ENCODE assay signal across 25 cellular contexts in the genomic region with DNA sequence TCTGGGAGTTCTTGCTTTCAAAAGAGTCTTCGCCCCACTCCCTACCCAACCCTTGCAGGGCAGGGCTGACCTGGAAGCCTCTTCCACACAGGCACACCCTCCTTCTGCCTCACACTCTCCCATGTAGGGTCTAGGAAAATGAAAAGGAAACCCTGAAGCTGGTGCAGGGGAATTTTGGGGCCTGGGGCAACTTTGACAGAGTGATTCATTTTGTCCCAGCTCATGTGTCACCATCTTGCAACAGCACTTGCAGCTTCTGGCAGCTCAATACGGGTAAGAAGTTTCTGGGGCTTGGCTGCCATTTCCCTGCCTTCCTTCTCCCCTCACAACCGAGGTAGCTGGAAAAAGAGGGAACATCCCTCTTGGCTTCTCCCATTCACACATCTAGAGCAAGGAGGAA. TPM values are rescaled to one million over a fixed set of nuclear protein-coding genes. Genes with fewer than 3 reads are reported as not detected.
"Had no signal": no experiment of that assay in that cellular context is flagged by ENCODE, and none has a peak within 500 bp of the region (broad histone marks: within the 10 kb centered on the region; RNA-seq: fewer than 3 reads in every experiment).

No MANE protein-coding gene starts in this region.

- H3K9me3 ChIP-seq: esophagus squamous epithelium, gastroesophageal sphincter, stomach, tibial artery had no signal

- ATAC-seq: gastroesophageal sphincter; left ventricle myocardium superior; stimulated activated naive B cell treated with anti-CD40 and anti-IgM and Interleukin-4, amounts not matched to agents 10 μg/mL and 1 μg/mL and 100 μg/mL, for 72 hours had no signal

- H3K4me2 ChIP-seq: hepatocyte, smooth muscle cell had no signal

- H3K36me3 ChIP-seq: brain microvascular endothelial cell, esophagus squamous epithelium, gastroesophageal sphincter, stomach, tibial artery had no signal

- H3K27me3 ChIP-seq: brain microvascular endothelial cell, esophagus squamous epithelium, gastroesophageal sphincter, hepatocyte, stomach, tibial artery had no signal

- DNase-seq: activated B cell treated with CpG ODN at 0.5 μM for 24 hours; activated CD4-positive, alpha-beta T cell treated with anti-CD3 and anti-CD28 coated beads, Interleukin-2, amount 50 U/mL, for 4 hours; activated naive CD4-positive, alpha-beta T cell; activated naive CD8-positive, alpha-beta T cell treated with anti-CD3 and anti-CD28 coated beads for 36 hours; activated T-cell treated with anti-CD3 and anti-CD28 coated beads for 4 hours; activated T-cell treated with anti-CD3 and anti-CD28 coated beads, Interleukin-2, amount 50 U/mL, for 72 hours; brain microvascular endothelial cell; central memory CD4-positive, alpha-beta T cell; esophagus squamous epithelium; islet precursor cell; left cardiac atrium; left ventricle myocardium superior; stimulated activated CD4-positive, alpha-beta T cell treated with anti-CD3 and anti-CD28 coated beads, Interleukin-15, amount 100 ng/mL, for 24 hours; stimulated activated CD4-positive, alpha-beta T cell treated with anti-CD3 and anti-CD28 coated beads, Interleukin-2, amount 100 ng/mL, for 24 hours; stimulated activated naive B cell treated with anti-CD40 and anti-IgM and Interleukin-4, amounts not matched to agents 10 μg/mL and 1 μg/mL and 100 μg/mL, for 72 hours; stomach; T-helper 1 cell had no signal

- H3K4me1 Mint-ChIP-seq: activated B cell treated with CpG ODN at 0.5 μM for 24 hours; activated naive CD8-positive, alpha-beta T cell treated with anti-CD3 and anti-CD28 coated beads for 36 hours; stimulated activated naive B cell treated with anti-CD40 and anti-IgM and Interleukin-4, amounts not matched to agents 10 μg/mL and 1 μg/mL and 100 μg/mL, for 72 hours had no signal

- H3K36me3 Mint-ChIP-seq: activated naive CD8-positive, alpha-beta T cell treated with anti-CD3 and anti-CD28 coated beads for 36 hours; stimulated activated naive B cell treated with anti-CD40 and anti-IgM and Interleukin-4, amounts not matched to agents 10 μg/mL and 1 μg/mL and 100 μg/mL, for 72 hours had no signal

- H3K79me2 ChIP-seq: hepatocyte had no signal

- H3K27ac ChIP-seq: brain microvascular endothelial cell, gastroesophageal sphincter, hepatocyte, stomach, tibial artery had no signal

- H3K4me3 ChIP-seq: esophagus squamous epithelium, gastroesophageal sphincter, hepatocyte, smooth muscle cell, stomach, tibial artery had no signal

- H3K4me3 Mint-ChIP-seq: activated B cell treated with CpG ODN at 0.5 μM for 24 hours; activated naive CD8-positive, alpha-beta T cell treated with anti-CD3 and anti-CD28 coated beads for 36 hours; activated T-cell treated with anti-CD3 and anti-CD28 coated beads, Interleukin-2, amount 50 U/mL, for 72 hours; nephron; stimulated activated naive B cell treated with anti-CD40 and anti-IgM and Interleukin-4, amounts not matched to agents 10 μg/mL and 1 μg/mL and 100 μg/mL, for 72 hours; T-helper 2 cell treated with Interferon-gamma antibody and Interleukin-4, amounts not matched to agents 5 μg/mL and 100 μg/mL, for 36 hours had no signal

- H3K27ac Mint-ChIP-seq: activated B cell treated with CpG ODN at 0.5 μM for 24 hours; activated naive CD8-positive, alpha-beta T cell treated with anti-CD3 and anti-CD28 coated beads for 36 hours; activated T-cell treated with anti-CD3 and anti-CD28 coated beads, Interleukin-2, amount 50 U/mL, for 72 hours; nephron; progenitor cell of endocrine pancreas; stimulated activated naive B cell treated with anti-CD40 and anti-IgM and Interleukin-4, amounts not matched to agents 10 μg/mL and 1 μg/mL and 100 μg/mL, for 72 hours; T-helper 2 cell treated with Interferon-gamma antibody and Interleukin-4, amounts not matched to agents 5 μg/mL and 100 μg/mL, for 36 hours had no signal

- H2AFZ ChIP-seq: hepatocyte had no signal

- H3K9me3 Mint-ChIP-seq: activated B cell treated with CpG ODN at 0.5 μM for 24 hours; activated naive CD8-positive, alpha-beta T cell treated with anti-CD3 and anti-CD28 coated beads for 36 hours; activated T-cell treated with anti-CD3 and anti-CD28 coated beads, Interleukin-2, amount 50 U/mL, for 72 hours; nephron; stimulated activated naive B cell treated with anti-CD40 and anti-IgM and Interleukin-4, amounts not matched to agents 10 μg/mL and 1 μg/mL and 100 μg/mL, for 72 hours; T-helper 2 cell treated with Interferon-gamma antibody and Interleukin-4, amounts not matched to agents 5 μg/mL and 100 μg/mL, for 36 hours had no signal

RNA-seq across cellular contexts. Expression of a gene that starts 37.2 kb away (rescaled TPM):
- total RNA-seq: activated naive CD8-positive, alpha-beta T cell treated with anti-CD3 and anti-CD28 coated beads for 36 hours; activated T-cell treated with anti-CD3 and anti-CD28 coated beads, Interleukin-2, amount 50 U/mL, for 72 hours; endothelial cell of umbilical vein had no signal
